In the genomic region with DNA sequence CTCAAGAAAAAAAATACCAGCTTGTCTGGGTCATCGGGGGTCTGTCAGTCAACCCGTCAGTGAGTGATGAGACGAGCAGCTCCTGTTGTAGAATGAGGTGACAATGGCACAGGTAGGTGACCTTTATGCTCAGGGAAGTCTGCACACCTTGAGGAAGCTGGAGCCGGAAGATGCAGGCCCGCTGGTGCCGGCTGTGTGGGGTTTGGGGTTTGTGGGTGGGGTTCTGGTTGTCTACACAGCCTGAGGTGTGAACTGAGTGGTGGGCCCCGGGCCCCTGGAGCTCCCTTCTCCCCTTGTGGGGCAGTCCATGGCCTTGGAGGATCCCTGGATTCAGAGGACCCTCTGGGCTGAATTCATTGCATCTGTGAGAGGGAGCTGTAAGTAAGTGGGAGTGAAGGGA, we compare ENCODE assay signal across 10 cellular contexts.
"Had no signal": no experiment of that assay in that cellular context is flagged by ENCODE, and none has a peak within 500 bp of the region (broad histone marks: within the 10 kb centered on the region; RNA-seq: fewer than 3 reads in every experiment).

No MANE protein-coding gene starts in this region.

- H3K9me3 ChIP-seq: HAP-1 had no signal

- DNase-seq: GM23248, GOT3, H7, HFFc6, KBM-7 had no signal

- FAIRE-seq: HepG2 had no signal

- H3K4me1 Mint-ChIP-seq: IgD-negative memory B cell had no signal

- H3K4me1 ChIP-seq: HAP-1 had no signal

- H3K27ac Mint-ChIP-seq: HFFc6, IgD-negative memory B cell had no signal

- H2AFZ ChIP-seq: GM23248 had no signal

- H3K4me3 ChIP-seq: GM23248, HAP-1 had no signal

- H3K4me3 Mint-ChIP-seq: HFFc6, IgD-negative memory B cell had no signal

- H3K9ac ChIP-seq: GM23248 had no signal

- ATAC-seq: HCT116, HepG2 had no signal

- H3K36me3 ChIP-seq: HAP-1 had no signal

- H3K27ac ChIP-seq: GM23248, HL-60 had no signal
